Comparison of ENCODE assay signal across 27 cellular contexts in the genomic region with DNA sequence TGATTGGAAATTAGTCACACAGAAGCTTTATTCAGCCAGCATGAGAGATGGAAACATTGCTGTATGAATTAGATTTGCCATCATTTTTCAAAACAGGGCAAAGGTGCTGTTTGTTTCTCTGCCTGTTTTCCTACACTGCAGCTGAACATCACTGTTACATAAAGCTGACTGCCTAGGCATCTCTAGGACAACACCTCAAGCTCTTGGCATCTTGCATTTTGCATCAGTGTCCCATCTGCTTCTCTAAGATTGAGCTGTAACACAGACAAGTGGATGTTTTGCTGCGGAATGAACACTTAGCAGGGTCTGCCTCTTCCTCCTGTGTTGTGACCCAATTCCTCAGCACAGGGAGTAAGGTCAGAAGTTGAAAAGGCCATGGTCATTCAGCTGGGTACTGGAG. TPM values are rescaled to one million over a fixed set of nuclear protein-coding genes. Genes with fewer than 3 reads are reported as not detected.
DNase-seq lines count a peak whose midpoint lies in the region; ATAC-seq lines count a peak whose summit lies in the region.
"Had no signal": no experiment of that assay in that cellular context is flagged by ENCODE, and none has a peak within 500 bp of the region (broad histone marks: within the 10 kb centered on the region; RNA-seq: fewer than 3 reads in every experiment).

No MANE protein-coding gene starts in this region.

- no peaks in the 10 kb centered on the region for H3K27me3 ChIP-seq in HUES64 (ENCODE audit: insufficient read depth, low read length)
- H3K27me3 ChIP-seq: BE2C had no signal

- H3K36me3 Mint-ChIP-seq in activated T-cell treated with anti-CD3 and anti-CD28 coated beads, Interleukin-2, amount 50 U/mL, for 24 hours (ENCODE audit: low read depth), result peaks cover 91% of the 10 kb centered on the region
- H3K36me3 Mint-ChIP-seq in activated T-cell treated with anti-CD3 and anti-CD28 coated beads, Interleukin-2, amount 50 U/mL, for 4 hours (ENCODE audit: insufficient read depth), result peaks cover 29% of the 10 kb centered on the region

- DNase-seq in activated T-cell treated with anti-CD3 and anti-CD28 coated beads, Interleukin-2, amount 50 U/mL, for 24 hours, result no peak
- no peak for DNase-seq in activated T-cell treated with anti-CD3 and anti-CD28 coated beads, Interleukin-2, amount 50 U/mL, for 4 hours
- DNase-seq in cerebellar cortex (ENCODE audit: low spot score) (peak; percentile 83), pons (ENCODE audit: low spot score) (peak; percentile 40), NCI-H2171 (lab: John Stamatoyannopoulos, UW) (no peak), NCI-H2107 (lab: John Stamatoyannopoulos, UW) (no peak), H4 (ENCODE audit: low spot score) (no peak)
- DNase-seq: BE2C; Calu3; cortex of kidney; glutamatergic neuron; KG1; left cardiac atrium; MV-4-11; NCI-H187 treated with DMSO at 0.1 percent for 48 hours; NCI-H2227 treated with DMSO at 0.1 percent for 48 hours; NCI-H748 treated with DMSO at 0.1 percent for 48 hours; nucleus accumbens; retina; Right ventricle myocardium superior; stimulated activated CD4-positive, alpha-beta T cell treated with anti-CD3 and anti-CD28 coated beads, Interleukin-12 subunit alpha, Interleukin-12 subunit beta, amount 100 ng/mL, for 4 hours; stimulated activated CD4-positive, alpha-beta T cell treated with anti-CD3 and anti-CD28 coated beads, Interleukin-4, amount 100 ng/mL, for 4 hours; SW 1271 had no signal

- WGBS in HUES64, result 98% methylated on average over 1 of the region's 1 CpG

- no peaks in the 10 kb centered on the region for H3K9me3 Mint-ChIP-seq in activated T-cell treated with anti-CD3 and anti-CD28 coated beads, Interleukin-2, amount 50 U/mL, for 24 hours
- H3K9me3 Mint-ChIP-seq in activated T-cell treated with anti-CD3 and anti-CD28 coated beads, Interleukin-2, amount 50 U/mL, for 4 hours, result no peaks in the 10 kb centered on the region
- H3K9me3 Mint-ChIP-seq: type B pancreatic cell had no signal

- H3K36me3 ChIP-seq in HUES64 (ENCODE audit: insufficient read depth, low read length), result peaks cover 65% of the 10 kb centered on the region

- ATAC-seq in activated T-cell treated with anti-CD3 and anti-CD28 coated beads, Interleukin-2, amount 50 U/mL, for 4 hours, result no peak
- ATAC-seq: activated CD4-positive, CD25-positive, alpha-beta regulatory T cell treated with anti-CD3 and anti-CD28 coated beads, Interleukin-2, amount 50 U/mL, for 24 hours had no signal

- peaks cover 23% of the 10 kb centered on the region for H3K4me1 ChIP-seq in HUES64 (ENCODE audit: insufficient read depth, low read length)
- H3K4me1 ChIP-seq: BE2C had no signal

- H3K27ac Mint-ChIP-seq in activated T-cell treated with anti-CD3 and anti-CD28 coated beads, Interleukin-2, amount 50 U/mL, for 24 hours, result peak overlapping the region; percentile 85
- H3K27ac Mint-ChIP-seq: type B pancreatic cell had no signal

- H3K27ac ChIP-seq in HUES64 (ENCODE audit: low read depth, low read length), result peak overlapping the region; percentile 81; the same call in 1 of the 2 replicates

- peaks cover 49% of the 10 kb centered on the region for H3K4me1 Mint-ChIP-seq in activated T-cell treated with anti-CD3 and anti-CD28 coated beads, Interleukin-2, amount 50 U/mL, for 24 hours (ENCODE audit: low read depth)
- H3K4me1 Mint-ChIP-seq in activated T-cell treated with anti-CD3 and anti-CD28 coated beads, Interleukin-2, amount 50 U/mL, for 4 hours (ENCODE audit: low read depth), result peaks cover 37% of the 10 kb centered on the region

- no peak overlapping the region for H3K4me3 Mint-ChIP-seq in activated T-cell treated with anti-CD3 and anti-CD28 coated beads, Interleukin-2, amount 50 U/mL, for 24 hours
- no peak overlapping the region for H3K4me3 Mint-ChIP-seq in activated T-cell treated with anti-CD3 and anti-CD28 coated beads, Interleukin-2, amount 50 U/mL, for 4 hours

- no peak overlapping the region for H3K4me3 ChIP-seq in HUES64 (ENCODE audit: low read length)

- no peak overlapping the region for H3K9ac ChIP-seq in HUES64 (ENCODE audit: low read depth, low read length)

- no peaks in the 10 kb centered on the region for H3K9me3 ChIP-seq in HUES64 (ENCODE audit: insufficient read depth, low read depth, low read length)
- H3K9me3 ChIP-seq: BE2C had no signal

- no peaks in the 10 kb centered on the region for H3K27me3 Mint-ChIP-seq in activated T-cell treated with anti-CD3 and anti-CD28 coated beads, Interleukin-2, amount 50 U/mL, for 24 hours
- no peaks in the 10 kb centered on the region for H3K27me3 Mint-ChIP-seq in activated T-cell treated with anti-CD3 and anti-CD28 coated beads, Interleukin-2, amount 50 U/mL, for 4 hours (ENCODE audit: low read depth)
- H3K27me3 Mint-ChIP-seq: type B pancreatic cell had no signal

RNA-seq across cellular contexts. Expression of a gene that starts 4.9 kb away (rescaled TPM):
- total RNA-seq in activated T-cell treated with anti-CD3 and anti-CD28 coated beads, Interleukin-2, amount 50 U/mL, for 4 hours, result 1,000 to 10,000 TPM in 1 of 3 donors, 100 to 1,000 TPM in 2; 924 to 1,031 (median 969) TPM
- 267 TPM for polyA plus RNA-seq in HUES64 (2013, experiment 1 of 2)
- polyA plus RNA-seq in HUES64 (2013, experiment 2 of 2), result 253 TPM
- total RNA-seq in H4 (2014; rRNA removed; shearing (Covaris generic)), result 534 and 543 TPM in 2 replicates

RNA-seq across cellular contexts. Expression of a gene that starts 5.9 kb away (rescaled TPM):
- total RNA-seq in activated T-cell treated with anti-CD3 and anti-CD28 coated beads, Interleukin-2, amount 50 U/mL, for 4 hours, result 10 to 100 TPM; 29.5 to 32.3 (median 30.5) TPM
- 8.6 TPM for polyA plus RNA-seq in HUES64 (2013, experiment 1 of 2)
- polyA plus RNA-seq in HUES64 (2013, experiment 2 of 2), result 8.6 TPM
- total RNA-seq in H4 (2014; rRNA removed; shearing (Covaris generic)), result 26.6 and 49.4 TPM in 2 replicates

RNA-seq across cellular contexts. Expression of a gene that starts 24.9 kb away (rescaled TPM):
- total RNA-seq in activated T-cell treated with anti-CD3 and anti-CD28 coated beads, Interleukin-2, amount 50 U/mL, for 4 hours, result 10 to 100 TPM; 70.8 to 78.4 (median 74.4) TPM
- 38.5 TPM for polyA plus RNA-seq in HUES64 (2013, experiment 1 of 2)
- polyA plus RNA-seq in HUES64 (2013, experiment 2 of 2), result 32.6 TPM
- total RNA-seq in H4 (2014; rRNA removed; shearing (Covaris generic)), result 24.6 and 30.0 TPM in 2 replicates

RNA-seq across cellular contexts. Expression of a gene that starts 36.6 kb away (rescaled TPM):
- total RNA-seq in activated T-cell treated with anti-CD3 and anti-CD28 coated beads, Interleukin-2, amount 50 U/mL, for 4 hours, result not detected
- 0.05 TPM for polyA plus RNA-seq in HUES64 (2013, experiment 1 of 2)
- 0.19 TPM for polyA plus RNA-seq in HUES64 (2013, experiment 2 of 2)
- total RNA-seq in H4 (2014; rRNA removed; shearing (Covaris generic)), result not detected in 2 replicates
- total RNA-seq: Calu3, left cardiac atrium, Right ventricle myocardium superior had no signal
- polyA plus RNA-seq: adipose tissue had no signal

RNA-seq across cellular contexts. Expression of a gene that starts 45.3 kb away (rescaled TPM):
- total RNA-seq in activated T-cell treated with anti-CD3 and anti-CD28 coated beads, Interleukin-2, amount 50 U/mL, for 4 hours, result 10 to 100 TPM; 18.8 to 28.1 (median 27.6) TPM
- 3.4 TPM for polyA plus RNA-seq in HUES64 (2013, experiment 1 of 2)
- polyA plus RNA-seq in HUES64 (2013, experiment 2 of 2), result 3.9 TPM
- total RNA-seq in H4 (2014; rRNA removed; shearing (Covaris generic)), result 0.99 and 2.3 TPM in 2 replicates

Comparison
In these comparisons a context has a peak if more than half of its experiments do, and no peak if none do; other contexts are left out.
1. DNase-seq: peak in cerebellar cortex (single experiment) and pons (single experiment); none in activated T-cell treated with anti-CD3 and anti-CD28 coated beads, Interleukin-2, amount 50 U/mL, for 24 hours (single experiment), activated T-cell treated with anti-CD3 and anti-CD28 coated beads, Interleukin-2, amount 50 U/mL, for 4 hours (single experiment), NCI-H2171 (single experiment), NCI-H2107 (single experiment) and H4 (single experiment).